In the genomic region with DNA sequence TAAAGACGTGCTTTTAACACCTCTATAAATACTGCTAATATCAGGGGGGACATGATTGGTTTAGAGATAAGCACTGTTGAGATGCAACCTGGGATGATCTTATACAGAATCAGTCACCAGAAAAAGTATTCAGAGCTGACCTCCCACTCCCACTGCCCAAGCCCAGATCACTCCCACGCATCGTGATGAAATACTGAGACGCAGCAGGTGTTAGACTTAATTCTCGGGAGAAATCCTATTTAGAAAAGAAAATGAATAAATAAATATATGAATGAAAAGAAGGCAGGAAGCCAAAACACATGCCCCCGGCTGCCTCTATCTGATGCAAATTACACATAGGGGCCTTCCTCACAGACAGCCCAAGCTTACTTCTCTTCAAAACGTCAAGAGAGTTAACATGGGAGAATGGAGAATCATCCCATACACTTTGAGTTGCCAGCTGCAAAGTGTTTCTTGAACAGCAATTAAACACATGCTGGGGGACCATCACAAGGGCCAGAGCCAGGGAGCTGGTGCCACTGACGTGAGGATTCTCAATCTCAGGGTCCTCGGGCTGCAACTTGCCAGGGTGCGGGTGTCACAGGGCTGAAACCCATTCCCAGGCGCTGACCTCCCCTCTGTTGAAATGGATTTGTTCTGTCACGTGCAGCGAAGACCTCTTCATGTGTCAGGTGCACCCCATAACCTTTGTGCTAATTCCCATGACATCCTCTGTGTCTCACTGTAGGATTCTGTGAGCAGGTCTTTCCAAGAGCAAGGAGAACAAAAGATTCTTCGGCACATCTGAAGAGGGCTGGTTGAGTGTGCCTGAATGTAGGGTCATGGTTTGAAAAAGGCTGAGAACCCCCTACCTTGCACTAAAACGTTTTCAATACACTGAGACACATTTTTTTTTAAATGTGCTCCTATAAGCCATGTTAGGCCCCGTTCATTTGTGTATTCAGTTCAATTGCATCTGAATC, we compare ENCODE assay signal across 30 cellular contexts.
"Had no signal": no experiment of that assay in that cellular context is flagged by ENCODE, and none has a peak within 500 bp of the region (broad histone marks: within the 10 kb centered on the region; RNA-seq: fewer than 3 reads in every experiment).

No MANE protein-coding gene starts in this region.

- H3K79me2 ChIP-seq: parathyroid adenoma had no signal

- H3K9ac ChIP-seq: parathyroid adenoma had no signal

- H3K9me3 Mint-ChIP-seq: activated CD4-positive, alpha-beta T cell treated with anti-CD3 and anti-CD28 coated beads, Interleukin-2, amount 10 ng/mL, durations not matched to agents 24 days and 14 days; activated naive CD4-positive, alpha-beta T cell treated with anti-CD3 and anti-CD28 coated beads for 36 hours; activated naive CD8-positive, alpha-beta T cell treated with anti-CD3 and anti-CD28 coated beads, Interleukin-2, amount 10 ng/mL, durations not matched to agents 7 days and 5 days; activated T-helper 1 cell treated with anti-CD3 and anti-CD28 coated beads, Interleukin-12 subunit alpha, Interleukin-12 subunit beta, Interleukin-2, Interleukin-4 antibody, amounts not matched to agents 30 ng/mL and 10 ng/mL and 1 ng/mL, durations not matched to agents 14 hours and 24 hours and 36 hours; central memory CD8-positive, alpha-beta T cell; dendritic cell treated with granulocyte-macrophage colony-stimulating factor and Interleukin-4, amounts not matched to agents 40 ng/mL and 50 ng/mL, for 4 days had no signal

- H3K27me3 ChIP-seq: gastroesophageal sphincter, spleen, testis, transverse colon had no signal

- H3K36me3 Mint-ChIP-seq: activated CD4-positive, alpha-beta memory T cell treated with anti-CD3 and anti-CD28 coated beads for 36 hours; activated naive CD8-positive, alpha-beta T cell treated with anti-CD3 and anti-CD28 coated beads, Interleukin-2, amount 10 ng/mL, durations not matched to agents 7 days and 5 days; natural killer cell treated with Interleukin-12 subunit alpha and Interleukin-12 subunit beta and Interleukin-15 and Interleukin-18, amount 100 ng/mL, for 72 hours had no signal

- ATAC-seq: gastroesophageal sphincter; mucosa of descending colon; natural killer cell treated with Interleukin-12 subunit alpha and Interleukin-12 subunit beta and Interleukin-15 and Interleukin-18, amount 100 ng/mL, for 72 hours; right cardiac atrium; stimulated activated naive CD8-positive, alpha-beta T cell treated with anti-CD3 and anti-CD28 coated beads, Interleukin-15, Interleukin-2, amounts not matched to agents 100 U/mL and 50 U/mL, for 24 hours; T-helper 17 cell had no signal

- H3K4me3 Mint-ChIP-seq: activated CD4-positive, alpha-beta memory T cell treated with anti-CD3 and anti-CD28 coated beads for 36 hours; activated CD4-positive, alpha-beta T cell treated with anti-CD3 and anti-CD28 coated beads, Interleukin-2, amount 10 ng/mL, durations not matched to agents 24 days and 14 days; activated naive CD4-positive, alpha-beta T cell treated with anti-CD3 and anti-CD28 coated beads for 36 hours; activated naive CD8-positive, alpha-beta T cell treated with anti-CD3 and anti-CD28 coated beads, Interleukin-2, amount 10 ng/mL, durations not matched to agents 7 days and 5 days; activated T-helper 1 cell treated with anti-CD3 and anti-CD28 coated beads, Interleukin-12 subunit alpha, Interleukin-12 subunit beta, Interleukin-2, Interleukin-4 antibody, amounts not matched to agents 30 ng/mL and 10 ng/mL and 1 ng/mL, durations not matched to agents 14 hours and 24 hours and 36 hours; central memory CD8-positive, alpha-beta T cell; dendritic cell treated with granulocyte-macrophage colony-stimulating factor and Interleukin-4, amounts not matched to agents 40 ng/mL and 50 ng/mL, for 4 days; natural killer cell treated with Interleukin-12 subunit alpha and Interleukin-12 subunit beta and Interleukin-15 and Interleukin-18, amount 100 ng/mL, for 72 hours; T-helper 17 cell had no signal

- H3K27ac ChIP-seq: gastroesophageal sphincter, left ventricle myocardium inferior, parathyroid adenoma, spleen, testis, transverse colon, WERI-Rb-1 had no signal

- H3K36me3 ChIP-seq: gastroesophageal sphincter, left ventricle myocardium inferior, spleen, transverse colon, WERI-Rb-1 had no signal

- H3K27ac Mint-ChIP-seq: activated CD4-positive, alpha-beta memory T cell treated with anti-CD3 and anti-CD28 coated beads for 36 hours; activated CD4-positive, alpha-beta T cell treated with anti-CD3 and anti-CD28 coated beads, Interleukin-2, amount 10 ng/mL, durations not matched to agents 24 days and 14 days; activated naive CD4-positive, alpha-beta T cell treated with anti-CD3 and anti-CD28 coated beads for 36 hours; activated naive CD8-positive, alpha-beta T cell treated with anti-CD3 and anti-CD28 coated beads, Interleukin-2, amount 10 ng/mL, durations not matched to agents 7 days and 5 days; activated T-helper 1 cell treated with anti-CD3 and anti-CD28 coated beads, Interleukin-12 subunit alpha, Interleukin-12 subunit beta, Interleukin-2, Interleukin-4 antibody, amounts not matched to agents 30 ng/mL and 10 ng/mL and 1 ng/mL, durations not matched to agents 14 hours and 24 hours and 36 hours; dendritic cell treated with granulocyte-macrophage colony-stimulating factor and Interleukin-4, amounts not matched to agents 40 ng/mL and 50 ng/mL, for 4 days; natural killer cell treated with Interleukin-12 subunit alpha and Interleukin-12 subunit beta and Interleukin-15 and Interleukin-18, amount 100 ng/mL, for 72 hours; T-helper 17 cell had no signal

- H3K27me3 Mint-ChIP-seq: activated CD4-positive, alpha-beta memory T cell treated with anti-CD3 and anti-CD28 coated beads for 36 hours; activated CD4-positive, alpha-beta T cell treated with anti-CD3 and anti-CD28 coated beads, Interleukin-2, amount 10 ng/mL, durations not matched to agents 24 days and 14 days; activated naive CD8-positive, alpha-beta T cell treated with anti-CD3 and anti-CD28 coated beads, Interleukin-2, amount 10 ng/mL, durations not matched to agents 7 days and 5 days; central memory CD8-positive, alpha-beta T cell; dendritic cell treated with granulocyte-macrophage colony-stimulating factor and Interleukin-4, amounts not matched to agents 40 ng/mL and 50 ng/mL, for 4 days; natural killer cell treated with Interleukin-12 subunit alpha and Interleukin-12 subunit beta and Interleukin-15 and Interleukin-18, amount 100 ng/mL, for 72 hours; T-helper 17 cell had no signal

- H3K4me1 ChIP-seq: gastroesophageal sphincter, left ventricle myocardium inferior, parathyroid adenoma, spleen, testis, transverse colon had no signal

- H3K4me3 ChIP-seq: gastroesophageal sphincter, left ventricle myocardium inferior, lung, mucosa of descending colon, spleen, testis, transverse colon had no signal

- H3K9me3 ChIP-seq: mucosa of descending colon, testis, transverse colon had no signal

- H2AFZ ChIP-seq: parathyroid adenoma had no signal

- DNase-seq: activated CD4-positive, alpha-beta memory T cell treated with anti-CD3 and anti-CD28 coated beads for 36 hours; activated CD4-positive, alpha-beta T cell treated with anti-CD3 and anti-CD28 coated beads, Interleukin-2, amount 10 ng/mL, durations not matched to agents 24 days and 14 days; activated CD4-positive, CD25-positive, alpha-beta regulatory T cell treated with anti-CD3 and anti-CD28 coated beads, Interleukin-2, amount 50 U/mL, for 72 hours; activated CD8-positive, alpha-beta memory T cell treated with anti-CD3 and anti-CD28 coated beads, Interleukin-2, amount 50 U/mL, for 4 hours; activated effector memory CD4-positive, alpha-beta T cell treated with anti-CD3 and anti-CD28 coated beads, Interleukin-2, amount 50 U/mL, for 16 hours; activated naive CD4-positive, alpha-beta T cell treated with anti-CD3 and anti-CD28 coated beads for 36 hours; activated naive CD8-positive, alpha-beta T cell treated with anti-CD3 and anti-CD28 coated beads, Interleukin-2, amount 10 ng/mL, durations not matched to agents 7 days and 5 days; activated T-cell treated with anti-CD3 and anti-CD28 coated beads, Interleukin-2, amount 50 U/mL, for 1 hour; effector CD8-positive, alpha-beta T cell; erythroblast; head of caudate nucleus; hippocampal formation; left ventricle myocardium inferior; mucosa of descending colon; occipital lobe; right cardiac atrium; spleen; stimulated activated naive CD8-positive, alpha-beta T cell treated with anti-CD3 and anti-CD28 coated beads, Interleukin-15, Interleukin-2, amounts not matched to agents 100 U/mL and 50 U/mL, for 24 hours; T-helper 17 cell; T1000; testis; transverse colon; WERI-Rb-1 had no signal

- H3K4me1 Mint-ChIP-seq: activated CD4-positive, alpha-beta T cell treated with anti-CD3 and anti-CD28 coated beads, Interleukin-2, amount 10 ng/mL, durations not matched to agents 24 days and 14 days; activated naive CD8-positive, alpha-beta T cell treated with anti-CD3 and anti-CD28 coated beads, Interleukin-2, amount 10 ng/mL, durations not matched to agents 7 days and 5 days; central memory CD8-positive, alpha-beta T cell; T-helper 17 cell had no signal
